ENCODE assay signal across 1 cellular context in the genomic region with DNA sequence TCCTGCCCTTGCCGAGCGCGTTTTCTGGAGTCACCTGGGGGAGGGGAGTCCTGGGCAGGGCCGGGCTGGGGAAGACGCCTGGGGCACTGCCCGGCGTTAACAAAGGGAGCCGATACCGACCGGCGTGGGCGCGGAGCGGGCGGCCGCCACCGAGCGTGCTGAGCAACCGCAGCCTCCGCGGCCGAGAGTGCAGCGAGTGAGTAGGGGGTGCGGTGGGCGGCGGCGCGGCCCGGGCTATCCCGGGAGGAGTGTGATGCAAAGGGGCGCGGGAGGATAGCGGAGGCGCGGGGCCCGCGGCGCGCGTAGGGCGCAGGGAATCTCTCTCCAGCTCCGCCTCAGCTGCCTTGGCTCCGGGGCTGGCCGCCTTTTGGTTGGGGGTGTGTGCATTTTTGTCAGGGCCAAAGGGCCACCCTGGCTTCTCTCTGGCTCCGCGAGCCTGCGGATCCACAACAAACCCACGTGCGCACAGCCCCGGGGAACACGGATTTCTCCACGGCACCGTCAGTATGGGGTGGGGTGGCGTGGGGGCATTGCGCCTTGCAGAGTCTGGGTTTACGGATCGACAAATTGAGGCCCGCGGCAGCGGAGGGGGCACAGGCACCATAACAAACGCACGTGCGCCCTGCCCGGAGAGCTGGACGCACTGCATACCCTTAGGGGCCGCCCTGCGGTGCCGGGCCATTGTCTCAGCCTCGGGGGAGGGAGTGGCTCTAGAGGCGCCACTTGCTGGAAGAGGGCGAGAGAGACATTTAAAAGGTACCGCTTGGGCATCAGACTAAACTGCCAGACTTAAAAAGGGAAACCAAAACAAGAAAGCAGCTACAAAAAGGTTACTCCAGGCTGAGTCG.
A peak's percentile ranks its signal among the peaks of the same experiment; 100 is the strongest.
TF ChIP-seq lines count a peak whose summit lies in the region.

No MANE protein-coding gene starts in this region.

TF ChIP-seq in endothelial cell of umbilical vein, 7 proteins besides CTCF, POLR2A, EP300 and RAD21 (continued from another document):
- no peak for TF ChIP-seq JUN (IDR thresholded peaks at IDR 0.05; ENCODE audit: borderline replicate concordance, insufficient read depth, insufficient read length, low read depth)
- peak; percentile 77 for TF ChIP-seq MYC (IDR thresholded peaks at IDR 0.05; ENCODE audit: low read depth, low read length)
- TF ChIP-seq, protein P1, sequence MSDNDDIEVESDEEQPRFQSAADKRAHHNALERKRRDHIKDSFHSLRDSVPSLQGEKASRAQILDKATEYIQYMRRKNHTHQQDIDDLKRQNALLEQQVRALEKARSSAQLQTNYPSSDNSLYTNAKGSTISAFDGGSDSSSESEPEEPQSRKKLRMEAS (IDR thresholded peaks at IDR 0.05; ENCODE audit: insufficient read depth, insufficient read length), result peak; percentile 94
- TF ChIP-seq FOS (IDR thresholded peaks at IDR 0.05; ENCODE audit: borderline replicate concordance, insufficient read depth, low read length), result no peak
- TF ChIP-seq GATA2 (IDR thresholded peaks at IDR 0.05; ENCODE audit: insufficient read depth, insufficient read length, low read depth, low read length), result no peak
